ENCODE assay signal across 19 cellular contexts in genomic region chr10:89592539-89592938, GRCh38. TPM values are rescaled to one million over a fixed set of nuclear protein-coding genes. Genes with fewer than 3 reads are reported as not detected.
"Had no signal": no experiment of that assay in that cellular context is flagged by ENCODE, and none has a peak within 500 bp of the region (broad histone marks: within the 10 kb centered on the region; RNA-seq: fewer than 3 reads in every experiment).

No MANE protein-coding gene starts in this region.

- H3K79me2 ChIP-seq: parathyroid adenoma had no signal

- H3K27me3 ChIP-seq: body of pancreas, colonic mucosa, foreskin keratinocyte, neutrophil, suprapubic skin, upper lobe of right lung had no signal

- H2AFZ ChIP-seq: parathyroid adenoma had no signal

- H3K9me3 ChIP-seq: body of pancreas, colonic mucosa, lower lobe of right lung, neutrophil, suprapubic skin, upper lobe of right lung had no signal

- H3K36me3 ChIP-seq: colonic mucosa, lower lobe of right lung, neutrophil, upper lobe of right lung had no signal

- H3K27ac ChIP-seq: body of pancreas, colonic mucosa, foreskin keratinocyte, lower lobe of right lung, neutrophil, parathyroid adenoma, suprapubic skin, upper lobe of right lung had no signal

- DNase-seq: activated CD4-positive, alpha-beta T cell treated with anti-CD3 and anti-CD28 coated beads, Interleukin-2, amount 50 U/mL, for 48 hours; activated CD8-positive, alpha-beta memory T cell treated with anti-CD3 and anti-CD28 coated beads, Interleukin-2, amount 10 ng/mL, durations not matched to agents 7 days and 5 days; activated naive CD4-positive, alpha-beta T cell; activated naive CD8-positive, alpha-beta T cell treated with anti-CD3 and anti-CD28 coated beads, Interleukin-2, amount 10 ng/mL, durations not matched to agents 7 days and 5 days; body of pancreas; central memory CD4-positive, alpha-beta T cell; colonic mucosa; foreskin keratinocyte; glutamatergic neuron; lower lobe of right lung; natural killer cell; stimulated activated CD4-positive, alpha-beta T cell treated with anti-CD3 and anti-CD28 coated beads, Interleukin-15, amount 100 ng/mL, for 24 hours; stimulated activated CD4-positive, alpha-beta T cell treated with anti-CD3 and anti-CD28 coated beads, Interleukin-2, amount 100 ng/mL, for 48 hours; SW 1271; upper lobe of right lung had no signal

- H3K4me1 ChIP-seq: body of pancreas, colonic mucosa, foreskin keratinocyte, lower lobe of right lung, parathyroid adenoma, suprapubic skin had no signal

- H3K4me3 ChIP-seq: body of pancreas, colonic mucosa, lower lobe of right lung, suprapubic skin, upper lobe of right lung had no signal

- ATAC-seq: activated CD8-positive, alpha-beta memory T cell treated with anti-CD3 and anti-CD28 coated beads, Interleukin-2, amount 10 ng/mL, durations not matched to agents 7 days and 5 days; body of pancreas; foreskin keratinocyte; natural killer cell had no signal

RNA-seq across cellular contexts. Expression of gene SLC16A12, which starts 57.1 kb away (rescaled TPM):
- total RNA-seq: activated CD8-positive, alpha-beta memory T cell treated with anti-CD3 and anti-CD28 coated beads, Interleukin-2, amount 10 ng/mL, durations not matched to agents 7 days and 5 days; activated naive CD8-positive, alpha-beta T cell treated with anti-CD3 and anti-CD28 coated beads, Interleukin-2, amount 10 ng/mL, durations not matched to agents 7 days and 5 days; natural killer cell; SK-MEL-5 had no signal
